9 cellular contexts compared by ENCODE assay signal in the genomic region with DNA sequence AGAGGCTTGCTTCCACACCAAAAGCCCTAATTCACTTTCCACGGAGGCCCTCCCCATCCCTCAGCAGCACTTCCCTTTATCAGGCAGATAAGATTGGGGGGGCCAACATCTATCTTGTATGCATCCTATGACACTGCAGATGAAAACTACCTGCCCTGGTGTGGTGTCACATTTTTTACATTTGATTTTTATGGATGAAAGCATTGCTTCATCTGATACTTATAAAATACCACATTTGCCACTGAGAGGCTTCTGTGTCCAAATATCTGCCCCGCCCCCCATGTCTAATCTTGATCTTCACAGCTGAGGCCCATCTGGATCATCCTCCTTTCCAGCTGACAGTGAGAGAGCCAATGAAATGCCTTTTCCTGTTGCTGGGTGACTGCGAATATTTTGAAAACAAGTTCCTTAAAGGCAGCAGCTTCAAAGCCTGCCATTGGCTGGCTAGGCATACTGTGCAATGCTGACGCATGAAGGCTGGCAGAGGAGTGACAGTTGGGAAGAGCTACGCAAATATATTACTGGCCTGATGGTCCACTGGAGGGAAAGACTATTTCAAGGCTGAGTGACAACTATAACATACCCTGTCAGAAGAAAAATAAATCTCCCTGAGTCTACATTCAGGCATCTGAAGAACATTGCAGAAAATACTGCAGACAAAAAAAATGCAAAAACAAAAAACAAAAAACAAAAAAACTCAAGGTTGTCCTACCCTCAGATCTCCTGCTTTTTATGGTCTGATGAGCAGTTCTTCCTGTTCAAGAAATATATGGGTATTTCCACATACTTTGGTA.
DNase-seq lines count a peak whose midpoint lies in the region; ATAC-seq and TF ChIP-seq lines count a peak whose summit lies in the region.
"Had no signal": no experiment of that assay in that cellular context is flagged by ENCODE, and none has a peak within 500 bp of the region (broad histone marks: within the 10 kb centered on the region; RNA-seq: fewer than 3 reads in every experiment).

No MANE protein-coding gene starts in this region.

- H2BK5ac ChIP-seq in neuronal stem cell (ENCODE audit: low read length) = no peak overlapping the region

- no peak overlapping the region for H3K4me3 ChIP-seq in fibroblast of villous mesenchyme (ENCODE audit: low read depth, low read length)
- H3K4me3 ChIP-seq in neuronal stem cell (ENCODE audit: low read length in 2 of 2) = no peak overlapping the region
- H3K4me3 ChIP-seq: HAP-1 had no signal

- peaks cover 9 to 21% of the 10 kb centered on the region in 2 donors for H3K4me1 ChIP-seq in neuronal stem cell (ENCODE audit: control insufficient read depth in 2 of 2, insufficient read depth in 1 of 2, low read depth in 1 of 2, low read length in 2 of 2)
- H3K4me1 ChIP-seq: HAP-1 had no signal

- no CpG with 5 or more reads among the region's 5 CpGs for WGBS in neuronal stem cell (ENCODE audit: extremely low coverage in 2 of 2, insufficient read length in 2 of 2, insufficient replicate concordance in 1 of 2), 2 donors

- H3K4me2 ChIP-seq in neuronal stem cell (ENCODE audit: insufficient read depth, low read length, poor library complexity, severe bottlenecking) = no peak overlapping the region

- peak overlapping the region; percentile 81 for H3K27ac Mint-ChIP-seq in T-helper 17 cell

- no peaks in the 10 kb centered on the region for H3K79me1 ChIP-seq in neuronal stem cell (ENCODE audit: low read depth, low read length)

- no peak overlapping the region for H3K4me3 Mint-ChIP-seq in T-helper 17 cell

- H3K4me1 Mint-ChIP-seq in T-helper 17 cell = no peaks in the 10 kb centered on the region

- H3K18ac ChIP-seq in neuronal stem cell (ENCODE audit: low read length) = no peak overlapping the region

- H3K36me3 Mint-ChIP-seq in T-helper 17 cell (ENCODE audit: low read depth) = peaks cover 3% of the 10 kb centered on the region

- H2AFZ ChIP-seq in neuronal stem cell (ENCODE audit: low read length) = peak overlapping the region; percentile 70

- no peak overlapping the region for H2AK5ac ChIP-seq in neuronal stem cell (ENCODE audit: low read depth, low read length)

- H3K27me3 ChIP-seq in neuronal stem cell (ENCODE audit: control insufficient read depth in 3 of 3, insufficient read depth in 3 of 3, low read depth in 1 of 3, low read length in 3 of 3) = peaks cover 0 to 10% (median 0%) of the 10 kb centered on the region in 3 experiments

- peaks cover 42% of the 10 kb centered on the region for H3K27me3 Mint-ChIP-seq in T-helper 17 cell

- DNase-seq in Ammon's horn (ENCODE audit: low spot score) = peak; percentile 89
- DNase-seq in HEK293T (ENCODE audit: extremely low spot score) = peak; percentile 40
- peak in 1 of 3 donors; percentile 13 for DNase-seq in T-helper 17 cell
- DNase-seq in fibroblast of villous mesenchyme (ENCODE audit: low read depth) = peak; percentile 94
- DNase-seq in neuronal stem cell (ENCODE audit: low spot score) = peak; percentile 30
- DNase-seq in GM13977 (ENCODE audit: low spot score) = no peak
- DNase-seq in stimulated activated CD4-positive, alpha-beta T cell treated with anti-CD3 and anti-CD28 coated beads, Interleukin-4, amount 100 ng/mL, for 24 hours = no peak

- in situ Hi-C loops in GM13977 (cut with MboI; ENCODE audit: low pct_unique_long_range_greater_than_20kb, low sequenced_read_pairs, unreplicated experiment) = no loop called here

- no peak overlapping the region for H3K27ac ChIP-seq in neuronal stem cell (replicated peaks; ENCODE audit: low read length)

- no peak for TF ChIP-seq CTCF in fibroblast of villous mesenchyme (IDR thresholded peaks at IDR 0.05; ENCODE audit: insufficient read depth, low read depth, low read length)
- no peak for TF ChIP-seq CTCF in GM13977 (IDR thresholded peaks at IDR 0.05; ENCODE audit: extremely low read depth, insufficient read depth, missing control alignments)

- H3K36me3 ChIP-seq in neuronal stem cell (replicated peaks in 1 of 2; ENCODE audit: control insufficient read depth in 2 of 2, insufficient read depth in 2 of 2, low read length in 2 of 2) = no peaks in the 10 kb centered on the region
- H3K36me3 ChIP-seq: HAP-1 had no signal

- POLR2A ChIA-PET in HEK293T (lab: Yijun Ruan, JAX) = interaction anchor here (1.1 kb wide), 1 partner anchor 489 kb away, joined by 4 read pairs; a partner anchor contains a TSS

- H3K9me3 ChIP-seq in T-helper 17 cell (ENCODE audit: control insufficient read depth, low read length, poor library complexity, severe bottlenecking) (no peaks in the 10 kb centered on the region), neuronal stem cell (replicated peaks in 1 of 2; ENCODE audit: control insufficient read depth in 2 of 2, insufficient read depth in 1 of 2, low read depth in 1 of 2, low read length in 2 of 2) (no peaks in the 10 kb centered on the region)
- H3K9me3 ChIP-seq: HAP-1 had no signal

- ATAC-seq in T-helper 17 cell (peak; percentile 90), GM21576 (IDR thresholded peaks at IDR 0.05; ENCODE audit: unreplicated experiment) (no peak)

- no peak overlapping the region for H2BK12ac ChIP-seq in neuronal stem cell (ENCODE audit: low read length)

- no peak overlapping the region for H4K91ac ChIP-seq in neuronal stem cell (ENCODE audit: low read depth, low read length, poor library complexity)

- no peak overlapping the region for H3K23ac ChIP-seq in neuronal stem cell (ENCODE audit: low read depth, low read length, poor library complexity)

- CTCF ChIA-PET in HEK293T (lab: Yijun Ruan, JAX) = interaction anchor here (1.6 kb wide), 1 partner anchor 264 kb away, joined by 4 read pairs; no protein-coding TSS in a partner anchor

- no peak overlapping the region for H4K8ac ChIP-seq in neuronal stem cell (ENCODE audit: low read depth, low read length)

- no peak overlapping the region for H3K4ac ChIP-seq in neuronal stem cell (ENCODE audit: low read length)

- H3K9ac ChIP-seq in neuronal stem cell (ENCODE audit: low read depth, low read length, poor library complexity) = no peak overlapping the region

- H2BK120ac ChIP-seq in neuronal stem cell (ENCODE audit: low read depth, low read length) = no peak overlapping the region

- H2BK15ac ChIP-seq in neuronal stem cell (ENCODE audit: low read length) = no peak overlapping the region

- no peak overlapping the region for H3K14ac ChIP-seq in neuronal stem cell (ENCODE audit: low read length)

TF ChIP-seq in HEK293T, 16 proteins besides CTCF, POLR2A, EP300 and RAD21:
- TF ChIP-seq L3MBTL2 (conservative IDR thresholded peaks at IDR 0.05) = no peak
- TF ChIP-seq LEF1 (IDR thresholded peaks at IDR 0.05; ENCODE audit: borderline replicate concordance) = no peak
- TF ChIP-seq, protein P1, sequence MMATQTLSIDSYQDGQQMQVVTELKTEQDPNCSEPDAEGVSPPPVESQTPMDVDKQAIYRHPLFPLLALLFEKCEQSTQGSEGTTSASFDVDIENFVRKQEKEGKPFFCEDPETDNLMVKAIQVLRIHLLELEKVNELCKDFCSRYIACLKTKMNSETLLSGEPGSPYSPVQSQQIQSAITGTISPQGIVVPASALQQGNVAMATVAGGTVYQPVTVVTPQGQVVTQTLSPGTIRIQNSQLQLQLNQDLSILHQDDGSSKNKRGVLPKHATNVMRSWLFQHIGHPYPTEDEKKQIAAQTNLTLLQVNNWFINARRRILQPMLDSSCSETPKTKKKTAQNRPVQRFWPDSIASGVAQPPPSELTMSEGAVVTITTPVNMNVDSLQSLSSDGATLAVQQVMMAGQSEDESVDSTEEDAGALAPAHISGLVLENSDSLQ (IDR thresholded peaks at IDR 0.05) = peak; percentile 84
- no peak for TF ChIP-seq FOXM1 (IDR thresholded peaks at IDR 0.05; ENCODE audit: borderline replicate concordance)
- TF ChIP-seq ZNF384 (IDR thresholded peaks at IDR 0.05) = no peak
- TF ChIP-seq HDGF (IDR thresholded peaks at IDR 0.05; ENCODE audit: borderline replicate concordance) = no peak

Comparison
In these comparisons a context has a peak if more than half of its experiments do, and no peak if none do; other contexts are left out.
1. DNase-seq: peak in Ammon's horn (single experiment), HEK293T (single experiment), fibroblast of villous mesenchyme (single experiment) and neuronal stem cell (single experiment); none in GM13977 (single experiment) and stimulated activated CD4-positive, alpha-beta T cell treated with anti-CD3 and anti-CD28 coated beads, Interleukin-4, amount 100 ng/mL, for 24 hours (single experiment).